ENCODE assay signal across 1 cellular context in genomic region chr5:60257852-60258251, GRCh38.
TF ChIP-seq lines count a peak whose summit lies in the region.

No MANE protein-coding gene starts in this region.

TF ChIP-seq in SK-N-SH treated with all-trans-retinoic acid at 6 μM for 48 hours, 23 proteins besides CTCF, POLR2A, EP300 and RAD21 (continued from another document):
- TF ChIP-seq POU6F1 (CRISPR knock-in tag; IDR thresholded peaks at IDR 0.05; ENCODE audit: borderline replicate concordance, low read depth), result no peak
- TF ChIP-seq ISL1 (CRISPR knock-in tag; IDR thresholded peaks at IDR 0.05), result no peak
- TF ChIP-seq ZC3H10 (CRISPR knock-in tag; IDR thresholded peaks at IDR 0.05), result no peak
- TF ChIP-seq ZNF8 (CRISPR knock-in tag; IDR thresholded peaks at IDR 0.05), result no peak
- TF ChIP-seq CREB5 (CRISPR knock-in tag; IDR thresholded peaks at IDR 0.05; ENCODE audit: low read depth), result no peak
- TF ChIP-seq TCF4 (CRISPR knock-in tag; IDR thresholded peaks at IDR 0.05; ENCODE audit: borderline replicate concordance), result no peak
- TF ChIP-seq, protein P1, sequence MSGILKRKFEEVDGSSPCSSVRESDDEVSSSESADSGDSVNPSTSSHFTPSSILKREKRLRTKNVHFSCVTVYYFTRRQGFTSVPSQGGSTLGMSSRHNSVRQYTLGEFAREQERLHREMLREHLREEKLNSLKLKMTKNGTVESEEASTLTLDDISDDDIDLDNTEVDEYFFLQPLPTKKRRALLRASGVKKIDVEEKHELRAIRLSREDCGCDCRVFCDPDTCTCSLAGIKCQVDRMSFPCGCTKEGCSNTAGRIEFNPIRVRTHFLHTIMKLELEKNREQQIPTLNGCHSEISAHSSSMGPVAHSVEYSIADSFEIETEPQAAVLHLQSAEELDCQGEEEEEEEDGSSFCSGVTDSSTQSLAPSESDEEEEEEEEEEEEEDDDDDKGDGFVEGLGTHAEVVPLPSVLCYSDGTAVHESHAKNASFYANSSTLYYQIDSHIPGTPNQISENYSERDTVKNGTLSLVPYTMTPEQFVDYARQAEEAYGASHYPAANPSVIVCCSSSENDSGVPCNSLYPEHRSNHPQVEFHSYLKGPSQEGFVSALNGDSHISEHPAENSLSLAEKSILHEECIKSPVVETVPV (CRISPR knock-in tag; IDR thresholded peaks at IDR 0.05), result no peak
- no peak for TF ChIP-seq ARNTL (CRISPR knock-in tag; IDR thresholded peaks at IDR 0.05; ENCODE audit: borderline replicate concordance, low read depth)
